17 cellular contexts compared by ENCODE assay signal in the genomic region with DNA sequence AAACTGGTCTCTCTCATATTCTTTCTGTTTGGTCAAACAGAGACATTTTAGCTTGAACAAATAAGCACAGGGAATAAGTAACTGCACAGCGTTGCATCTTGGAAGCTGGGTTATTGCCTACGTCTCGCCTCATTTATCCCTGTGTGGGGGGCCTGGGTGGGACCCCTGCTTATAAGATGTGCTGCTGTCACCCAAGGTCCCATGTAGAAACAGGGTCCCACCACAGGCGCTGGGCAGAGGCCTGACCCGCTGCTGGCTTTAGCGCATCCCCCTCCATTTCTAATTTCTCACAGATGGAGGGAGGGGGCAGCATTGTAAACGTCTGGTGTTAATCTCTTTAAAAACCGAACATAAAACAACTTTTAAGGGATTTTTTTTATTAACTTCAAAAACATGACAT.
"Had no signal": no experiment of that assay in that cellular context is flagged by ENCODE, and none has a peak within 500 bp of the region (broad histone marks: within the 10 kb centered on the region; RNA-seq: fewer than 3 reads in every experiment).

No MANE protein-coding gene starts in this region.

- H3K27ac Mint-ChIP-seq: activated naive CD4-positive, alpha-beta T cell treated with anti-CD3 and anti-CD28 coated beads for 36 hours; activated T-helper 17 cell treated with anti-CD3 and anti-CD28 coated beads, Interleukin-2, amount 50 U/mL, for 72 hours; effector memory CD8-positive, alpha-beta T cell had no signal

- DNase-seq: activated CD4-positive, alpha-beta T cell treated with anti-CD3 and anti-CD28 coated beads, Interleukin-2, amount 50 U/mL, for 4 hours; activated naive CD4-positive, alpha-beta T cell treated with anti-CD3 and anti-CD28 coated beads for 36 hours; colonic mucosa; effector memory CD8-positive, alpha-beta T cell; stimulated activated CD4-positive, alpha-beta T cell treated with anti-CD3 and anti-CD28 coated beads, Interleukin-2, amount 100 ng/mL, for 24 hours; stimulated activated naive CD4-positive, alpha-beta T cell; T-helper 2 cell had no signal

- H3K27ac ChIP-seq: breast epithelium, colonic mucosa, hepatocyte, prostate gland, right lobe of liver, thoracic aorta had no signal

- H3K4me2 ChIP-seq: hepatocyte had no signal

- H3K9me3 ChIP-seq: colonic mucosa, prostate gland, right lobe of liver, thoracic aorta had no signal

- ATAC-seq: activated CD4-positive, CD25-positive, alpha-beta regulatory T cell treated with anti-CD3 and anti-CD28 coated beads, Interleukin-2, amount 50 U/mL, for 24 hours; activated T-helper 17 cell treated with anti-CD3 and anti-CD28 coated beads, Interleukin-2, amount 50 U/mL, for 72 hours; effector memory CD8-positive, alpha-beta T cell; mucosa of descending colon; naive thymus-derived CD8-positive, alpha-beta T cell; right lobe of liver had no signal

- H3K27me3 ChIP-seq: breast epithelium, colonic mucosa, hepatocyte, right lobe of liver had no signal

- H3K4me1 Mint-ChIP-seq: activated T-helper 17 cell treated with anti-CD3 and anti-CD28 coated beads, Interleukin-2, amount 50 U/mL, for 72 hours had no signal

- H3K27me3 Mint-ChIP-seq: activated T-helper 17 cell treated with anti-CD3 and anti-CD28 coated beads, Interleukin-2, amount 50 U/mL, for 72 hours; effector memory CD8-positive, alpha-beta T cell; naive thymus-derived CD8-positive, alpha-beta T cell had no signal

- H3K4me1 ChIP-seq: breast epithelium, colonic mucosa, prostate gland, right lobe of liver had no signal

- H3K9me3 Mint-ChIP-seq: activated T-helper 17 cell treated with anti-CD3 and anti-CD28 coated beads, Interleukin-2, amount 50 U/mL, for 72 hours; effector memory CD8-positive, alpha-beta T cell had no signal

- H3K4me3 Mint-ChIP-seq: activated naive CD4-positive, alpha-beta T cell treated with anti-CD3 and anti-CD28 coated beads for 36 hours; activated T-helper 17 cell treated with anti-CD3 and anti-CD28 coated beads, Interleukin-2, amount 50 U/mL, for 72 hours; effector memory CD8-positive, alpha-beta T cell; naive thymus-derived CD8-positive, alpha-beta T cell had no signal

- H3K4me3 ChIP-seq: breast epithelium, colonic mucosa, hepatocyte, lung, mucosa of descending colon, prostate gland, right lobe of liver, thoracic aorta had no signal

- H3K36me3 ChIP-seq: colonic mucosa, thoracic aorta had no signal
